Comparison of ENCODE assay signal across 43 cellular contexts in the genomic region with DNA sequence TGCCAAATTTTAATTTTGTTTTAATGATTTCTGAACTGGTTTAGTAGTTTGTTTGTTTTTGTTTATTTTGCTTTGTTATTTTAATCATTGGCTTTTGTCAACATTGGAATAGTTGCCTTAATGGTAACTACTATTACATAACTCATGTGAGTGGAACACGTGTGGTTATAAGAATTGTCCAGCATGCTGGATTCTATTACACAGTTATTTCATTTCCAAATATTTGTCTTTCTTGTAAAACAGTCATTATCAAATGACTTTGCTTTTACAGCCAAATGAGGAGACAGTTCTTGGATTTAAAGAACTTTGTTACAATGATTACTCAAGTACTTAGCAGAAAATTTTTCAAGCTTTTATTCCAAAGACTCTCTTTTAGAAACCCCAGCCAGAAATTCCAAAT.
"Had no signal": no experiment of that assay in that cellular context is flagged by ENCODE, and none has a peak within 500 bp of the region (broad histone marks: within the 10 kb centered on the region; RNA-seq: fewer than 3 reads in every experiment).

No MANE protein-coding gene starts in this region.

- H3K9me3 Mint-ChIP-seq: activated CD4-positive, alpha-beta memory T cell treated with anti-CD3 and anti-CD28 coated beads for 36 hours; activated CD4-positive, alpha-beta T cell treated with anti-CD3 and anti-CD28 coated beads, Interleukin-2, amount 10 ng/mL, durations not matched to agents 24 days and 14 days had no signal

- H3K36me3 Mint-ChIP-seq: activated CD4-positive, alpha-beta memory T cell treated with anti-CD3 and anti-CD28 coated beads for 36 hours; activated naive CD8-positive, alpha-beta T cell treated with anti-CD3 and anti-CD28 coated beads for 36 hours; brain; stimulated activated memory B cell treated with anti-CD40 and anti-IgM and Interleukin-4, amounts not matched to agents 10 μg/mL and 1 μg/mL and 100 μg/mL, for 72 hours; type B pancreatic cell had no signal

- ATAC-seq: activated CD4-positive, CD25-positive, alpha-beta regulatory T cell treated with anti-CD3 and anti-CD28 coated beads, Interleukin-2, amount 50 U/mL, for 24 hours; gastrocnemius medialis; naive thymus-derived CD8-positive, alpha-beta T cell; psoas muscle; stimulated activated memory B cell treated with anti-CD40 and anti-IgM and Interleukin-4, amounts not matched to agents 10 μg/mL and 1 μg/mL and 100 μg/mL, for 72 hours; stimulated activated naive CD8-positive, alpha-beta T cell treated with anti-CD3 and anti-CD28 coated beads, Interleukin-15, amount 100 ng/mL, for 72 hours had no signal

- H3K4me3 ChIP-seq: adrenal gland, cardiac muscle cell, colonic mucosa, dorsolateral prefrontal cortex, gastrocnemius medialis, left ventricle myocardium inferior, lung, psoas muscle, sigmoid colon, smooth muscle cell, vagina had no signal

- DNase-seq: activated CD4-positive, alpha-beta memory T cell treated with anti-CD3 and anti-CD28 coated beads for 36 hours; activated CD4-positive, alpha-beta T cell treated with anti-CD3 and anti-CD28 coated beads, Interleukin-2, amount 10 ng/mL, durations not matched to agents 24 days and 14 days; activated CD8-positive, alpha-beta memory T cell treated with anti-CD3 and anti-CD28 coated beads, Interleukin-2, amount 50 U/mL, for 4 hours; activated effector memory CD4-positive, alpha-beta T cell treated with anti-CD3 and anti-CD28 coated beads, Interleukin-2, amount 50 U/mL, for 16 hours; activated naive CD4-positive, alpha-beta T cell treated with anti-CD3 and anti-CD28 coated beads for 36 hours; activated naive CD8-positive, alpha-beta T cell treated with anti-CD3 and anti-CD28 coated beads for 36 hours; activated T-cell treated with anti-CD3 and anti-CD28 coated beads, Interleukin-2, amount 50 U/mL, for 1 hour; adrenal gland; aorta; cerebellar nuclear complex; colonic mucosa; dorsolateral prefrontal cortex; effector memory CD4-positive, alpha-beta T cell; erythroblast; gastrocnemius medialis; glutamatergic neuron; islet precursor cell; left ventricle myocardium inferior; midbrain; naive thymus-derived CD8-positive, alpha-beta T cell; nucleus accumbens; psoas muscle; sigmoid colon; stimulated activated CD4-positive, alpha-beta T cell treated with anti-CD3 and anti-CD28 coated beads, Interleukin-1b, Interleukin-23, amount 100 ng/mL, for 48 hours; stimulated activated CD4-positive, alpha-beta T cell treated with anti-CD3 and anti-CD28 coated beads, Interleukin-4, amount 100 ng/mL, for 4 hours; stimulated activated CD8-positive, alpha-beta memory T cell treated with anti-CD3 and anti-CD28 coated beads, Interleukin-4, amount 100 ng/mL, for 48 hours; stimulated activated naive CD8-positive, alpha-beta T cell treated with anti-CD3 and anti-CD28 coated beads, Interleukin-15, amount 100 ng/mL, for 72 hours; substantia nigra; T-helper 9 cell; WERI-Rb-1 had no signal

- H3K27ac ChIP-seq: adrenal gland, cardiac muscle cell, colonic mucosa, dorsolateral prefrontal cortex, gastrocnemius medialis, left ventricle myocardium inferior, parathyroid adenoma, psoas muscle, sigmoid colon, vagina, WERI-Rb-1 had no signal

- FAIRE-seq: TTC549 had no signal

- H3K27ac Mint-ChIP-seq: activated CD4-positive, alpha-beta memory T cell treated with anti-CD3 and anti-CD28 coated beads for 36 hours; activated CD4-positive, alpha-beta T cell treated with anti-CD3 and anti-CD28 coated beads, Interleukin-2, amount 10 ng/mL, durations not matched to agents 24 days and 14 days; activated naive CD4-positive, alpha-beta T cell treated with anti-CD3 and anti-CD28 coated beads for 36 hours; activated naive CD8-positive, alpha-beta T cell treated with anti-CD3 and anti-CD28 coated beads for 36 hours; activated T-helper 1 cell treated with anti-CD3 and anti-CD28 coated beads, Interleukin-12 subunit alpha, Interleukin-12 subunit beta, Interleukin-2, Interleukin-4 antibody, amounts not matched to agents 30 ng/mL and 10 ng/mL and 1 ng/mL, durations not matched to agents 14 hours and 24 hours and 36 hours; brain; naive thymus-derived CD8-positive, alpha-beta T cell; stimulated activated memory B cell treated with anti-CD40 and anti-IgM and Interleukin-4, amounts not matched to agents 10 μg/mL and 1 μg/mL and 100 μg/mL, for 72 hours; stimulated activated naive CD8-positive, alpha-beta T cell treated with anti-CD3 and anti-CD28 coated beads, Interleukin-15, amount 100 ng/mL, for 72 hours; T-helper 1 cell treated with Interleukin-12 subunit alpha and Interleukin-12 subunit beta and Interleukin-4 antibody, amounts not matched to agents 30 μg/mL and 1 μg/mL, for 36 hours; type B pancreatic cell had no signal

- H2AFZ ChIP-seq: parathyroid adenoma had no signal

- H3K4me3 Mint-ChIP-seq: activated CD4-positive, alpha-beta memory T cell treated with anti-CD3 and anti-CD28 coated beads for 36 hours; activated CD4-positive, alpha-beta T cell treated with anti-CD3 and anti-CD28 coated beads, Interleukin-2, amount 10 ng/mL, durations not matched to agents 24 days and 14 days; activated naive CD4-positive, alpha-beta T cell treated with anti-CD3 and anti-CD28 coated beads for 36 hours; activated naive CD8-positive, alpha-beta T cell treated with anti-CD3 and anti-CD28 coated beads for 36 hours; activated T-helper 1 cell treated with anti-CD3 and anti-CD28 coated beads, Interleukin-12 subunit alpha, Interleukin-12 subunit beta, Interleukin-2, Interleukin-4 antibody, amounts not matched to agents 30 ng/mL and 10 ng/mL and 1 ng/mL, durations not matched to agents 14 hours and 24 hours and 36 hours; brain; naive thymus-derived CD8-positive, alpha-beta T cell; neural crest cell; stimulated activated memory B cell treated with anti-CD40 and anti-IgM and Interleukin-4, amounts not matched to agents 10 μg/mL and 1 μg/mL and 100 μg/mL, for 72 hours; stimulated activated naive CD8-positive, alpha-beta T cell treated with anti-CD3 and anti-CD28 coated beads, Interleukin-15, amount 100 ng/mL, for 72 hours; T-helper 1 cell treated with Interleukin-12 subunit alpha and Interleukin-12 subunit beta and Interleukin-4 antibody, amounts not matched to agents 30 μg/mL and 1 μg/mL, for 36 hours; type B pancreatic cell had no signal

- H3K36me3 ChIP-seq: adrenal gland, cardiac muscle cell, colonic mucosa, gastrocnemius medialis, left ventricle myocardium inferior, sigmoid colon, vagina, WERI-Rb-1 had no signal

- H3K4me1 Mint-ChIP-seq: activated CD4-positive, alpha-beta T cell treated with anti-CD3 and anti-CD28 coated beads, Interleukin-2, amount 10 ng/mL, durations not matched to agents 24 days and 14 days; activated naive CD8-positive, alpha-beta T cell treated with anti-CD3 and anti-CD28 coated beads for 36 hours; brain; naive thymus-derived CD8-positive, alpha-beta T cell; stimulated activated memory B cell treated with anti-CD40 and anti-IgM and Interleukin-4, amounts not matched to agents 10 μg/mL and 1 μg/mL and 100 μg/mL, for 72 hours; stimulated activated naive CD8-positive, alpha-beta T cell treated with anti-CD3 and anti-CD28 coated beads, Interleukin-15, amount 100 ng/mL, for 72 hours had no signal

- H3K9ac ChIP-seq: parathyroid adenoma had no signal

- H3K27me3 ChIP-seq: cardiac muscle cell, colonic mucosa, gastrocnemius medialis, sigmoid colon, vagina had no signal

- H3K9me3 ChIP-seq: adrenal gland, colonic mucosa, gastrocnemius medialis, left ventricle myocardium inferior, psoas muscle, sigmoid colon, vagina had no signal

- H3K4me2 ChIP-seq: smooth muscle cell had no signal

- H3K4me1 ChIP-seq: adrenal gland, colonic mucosa, gastrocnemius medialis, left ventricle myocardium inferior, parathyroid adenoma, psoas muscle, vagina had no signal

- H3K27me3 Mint-ChIP-seq: activated CD4-positive, alpha-beta memory T cell treated with anti-CD3 and anti-CD28 coated beads for 36 hours; activated CD4-positive, alpha-beta T cell treated with anti-CD3 and anti-CD28 coated beads, Interleukin-2, amount 10 ng/mL, durations not matched to agents 24 days and 14 days; activated naive CD8-positive, alpha-beta T cell treated with anti-CD3 and anti-CD28 coated beads for 36 hours; brain; naive thymus-derived CD8-positive, alpha-beta T cell; stimulated activated memory B cell treated with anti-CD40 and anti-IgM and Interleukin-4, amounts not matched to agents 10 μg/mL and 1 μg/mL and 100 μg/mL, for 72 hours; stimulated activated naive CD8-positive, alpha-beta T cell treated with anti-CD3 and anti-CD28 coated beads, Interleukin-15, amount 100 ng/mL, for 72 hours; type B pancreatic cell had no signal
